ENCODE assay signal across 9 cellular contexts in the genomic region with DNA sequence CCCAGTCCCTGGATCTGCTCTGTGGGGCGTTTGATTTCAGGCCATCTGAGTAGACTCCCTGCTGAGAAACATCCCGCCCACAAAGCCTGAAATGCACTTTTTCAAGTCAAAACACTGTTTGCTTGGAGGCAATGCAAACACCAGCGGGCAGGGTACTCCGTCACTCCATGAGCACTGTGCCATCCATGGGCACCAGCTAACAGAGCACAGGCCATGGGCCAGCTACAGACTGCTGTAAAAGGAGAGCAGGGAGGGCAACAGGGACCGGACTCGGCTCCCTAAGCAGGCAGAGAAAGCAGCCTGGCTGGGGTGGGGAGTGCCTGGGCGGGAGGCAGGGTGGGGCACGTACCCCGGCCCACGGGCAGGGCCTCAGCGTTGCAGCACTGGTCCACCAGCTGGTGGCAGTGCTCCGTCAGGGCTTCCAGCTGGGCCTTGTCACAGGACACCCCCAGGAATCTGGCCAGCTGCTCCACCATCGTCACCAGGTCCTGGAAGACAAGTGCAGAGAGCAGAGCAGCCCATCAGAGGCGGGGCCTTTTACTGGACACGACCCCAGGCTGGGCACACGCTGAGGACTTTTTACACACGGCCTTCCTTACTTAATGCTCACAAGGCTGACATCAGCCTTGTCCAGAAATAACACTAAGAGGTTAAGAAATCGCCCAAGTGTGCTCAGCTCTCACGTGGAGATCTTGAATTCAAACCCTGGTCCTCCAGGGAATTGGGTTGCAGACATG. TPM values are rescaled to one million over a fixed set of nuclear protein-coding genes. Genes with fewer than 3 reads are reported as not detected.
A peak's percentile ranks its signal among the peaks of the same experiment; 100 is the strongest.
DNase-seq lines count a peak whose midpoint lies in the region; ATAC-seq and TF ChIP-seq lines count a peak whose summit lies in the region.
"Had no signal": no experiment of that assay in that cellular context is flagged by ENCODE, and none has a peak within 500 bp of the region (broad histone marks: within the 10 kb centered on the region; RNA-seq: fewer than 3 reads in every experiment).

No MANE protein-coding gene starts in this region.

- H4K91ac ChIP-seq in mesenchymal stem cell (ENCODE audit: low read length) = no peak overlapping the region

- H3K27me3 ChIP-seq in A673 (replicated peaks; ENCODE audit: insufficient read depth, low read depth, low read length, poor library complexity) = no peaks in the 10 kb centered on the region
- peaks cover 0 to 32% (median 0%) of the 10 kb centered on the region in 4 donors for H3K27me3 ChIP-seq in esophagus muscularis mucosa
- peaks cover 5 to 10% of the 10 kb centered on the region in 2 experiments for H3K27me3 ChIP-seq in mesenchymal stem cell (ENCODE audit: control insufficient read depth in 1 of 2, insufficient read depth in 1 of 2, low read length in 2 of 2)

- H3K27me3 Mint-ChIP-seq in activated T-helper 17 cell treated with anti-CD3 and anti-CD28 coated beads, Interleukin-2, amount 50 U/mL, for 72 hours = peaks cover 16% of the 10 kb centered on the region

- intact Hi-C loops in A673 (cut with micrococcal nuclease; ENCODE audit: unreplicated experiment) = no loop called here
- intact Hi-C loops in esophagus muscularis mucosa (cut with DNase I) = loop anchor here (10.0 kb wide), 1 partner anchor 444 kb away; no protein-coding TSS in a partner anchor

- 47% methylated on average over 9 of the region's 19 CpGs for WGBS in esophagus muscularis mucosa
- 73% methylated on average over 19 of the region's 19 CpGs for WGBS in mesenchymal stem cell

- H3K27ac Mint-ChIP-seq in activated T-helper 17 cell treated with anti-CD3 and anti-CD28 coated beads, Interleukin-2, amount 50 U/mL, for 72 hours = no peak overlapping the region

- peak overlapping the region; percentile 72 for H3K9ac ChIP-seq in mesenchymal stem cell (ENCODE audit: low read length)

- H3K79me1 ChIP-seq in mesenchymal stem cell (replicated peaks; ENCODE audit: low read length, poor library complexity, severe bottlenecking) = no peaks in the 10 kb centered on the region

- H3K36me3 ChIP-seq in A673 (ENCODE audit: insufficient read depth, low read length, poor library complexity, severe bottlenecking) = no peaks in the 10 kb centered on the region
- no peaks in the 10 kb centered on the region for H3K36me3 ChIP-seq in esophagus muscularis mucosa
- peaks cover 0 to 2% of the 10 kb centered on the region in 2 experiments for H3K36me3 ChIP-seq in mesenchymal stem cell (ENCODE audit: control insufficient read depth in 1 of 2, insufficient read depth in 2 of 2, low read depth in 1 of 2, low read length in 2 of 2)

- no peaks in the 10 kb centered on the region for H3K4me1 ChIP-seq in A673 (ENCODE audit: insufficient read depth, low read length, poor library complexity, severe bottlenecking)
- H3K4me1 ChIP-seq in esophagus muscularis mucosa = peaks cover 17 to 40% (median 27%) of the 10 kb centered on the region in 4 donors
- peaks cover 34% of the 10 kb centered on the region for H3K4me1 ChIP-seq in mesenchymal stem cell (ENCODE audit: control insufficient read depth, insufficient read depth, low read depth, low read length)

- no peaks in the 10 kb centered on the region for H3K36me3 Mint-ChIP-seq in activated T-helper 17 cell treated with anti-CD3 and anti-CD28 coated beads, Interleukin-2, amount 50 U/mL, for 72 hours (ENCODE audit: low read depth)

- ATAC-seq in activated T-helper 17 cell treated with anti-CD3 and anti-CD28 coated beads, Interleukin-2, amount 50 U/mL, for 72 hours (replicated peaks) = no peak

- POLR2A ChIA-PET in A673 (lab: Charles Lee; ENCODE audit: low non-redundant PET) = no interaction called here

- H2BK120ac ChIP-seq in mesenchymal stem cell (ENCODE audit: low read depth, low read length) = no peak overlapping the region

- no peak overlapping the region for H2BK12ac ChIP-seq in mesenchymal stem cell (ENCODE audit: low read length in 2 of 2)

- H2BK5ac ChIP-seq in mesenchymal stem cell (ENCODE audit: low read depth, low read length, poor library complexity, severe bottlenecking) = no peak overlapping the region

- H3K4me3 ChIP-seq in A673 (ENCODE audit: low read depth, low read length, poor library complexity, severe bottlenecking) (no peak overlapping the region), LNCaP clone FGC (ENCODE audit: low read depth, low read length) (no peak overlapping the region), esophagus muscularis mucosa (no peak overlapping the region), mesenchymal stem cell (ENCODE audit: insufficient read depth in 1 of 2, low read depth in 1 of 2, low read length in 2 of 2) (peak overlapping the region in 1 of 2 experiments; percentile 55)

- H3K14ac ChIP-seq in mesenchymal stem cell (ENCODE audit: low read length in 2 of 2) = no peak overlapping the region

- H3K4me2 ChIP-seq in mesenchymal stem cell (ENCODE audit: low read length, poor library complexity, severe bottlenecking) = no peak overlapping the region

- H2AFZ ChIP-seq in mesenchymal stem cell (ENCODE audit: low read depth, low read length) = no peak overlapping the region

- H3K27ac ChIP-seq in A673 (ENCODE audit: low read depth, low read length, poor library complexity, severe bottlenecking) (no peak overlapping the region), esophagus muscularis mucosa (replicated peaks in 1 of 4) (peak overlapping the region; percentile 9 to 72 (median 51)), mesenchymal stem cell (ENCODE audit: low read length, poor library complexity, severe bottlenecking) (no peak overlapping the region)

- peak; percentile 23; the same call in 1 of the 2 replicates for TF ChIP-seq CTCF in A673 (conservative IDR thresholded peaks at IDR 0.05; ENCODE audit: low read depth, low read length)
- TF ChIP-seq CTCF in LNCaP clone FGC (IDR thresholded peaks at IDR 0.05; ENCODE audit: control insufficient read depth, extremely low read depth, insufficient read depth) = 0 out of 2 replicates have a peak, but pooled peaks have one; percentile 7
- no peak for TF ChIP-seq CTCF in esophagus muscularis mucosa (IDR thresholded peaks at IDR 0.05)

- TF ChIP-seq EP300 in esophagus muscularis mucosa (IDR thresholded peaks at IDR 0.05) = no peak

- no peak overlapping the region for H2BK15ac ChIP-seq in mesenchymal stem cell (ENCODE audit: low read depth, poor library complexity, severe bottlenecking)

- TF ChIP-seq POLR2A in esophagus muscularis mucosa (IDR thresholded peaks at IDR 0.05; ENCODE audit: low read depth) = no peak

- H3K9me3 ChIP-seq in A673 (ENCODE audit: low read depth, low read length, poor library complexity, severe bottlenecking) (no peaks in the 10 kb centered on the region), esophagus muscularis mucosa (no peaks in the 10 kb centered on the region), mesenchymal stem cell (ENCODE audit: control insufficient read depth, low read length) (no peaks in the 10 kb centered on the region)

- no peak overlapping the region for H3K4me3 Mint-ChIP-seq in activated T-helper 17 cell treated with anti-CD3 and anti-CD28 coated beads, Interleukin-2, amount 50 U/mL, for 72 hours

- CTCF ChIA-PET in A673 (lab: Charles Lee) = no interaction called here

- no peak overlapping the region for H2AK5ac ChIP-seq in mesenchymal stem cell (ENCODE audit: low read length, severe bottlenecking)

- H3K18ac ChIP-seq in mesenchymal stem cell (ENCODE audit: low read depth in 1 of 2, low read length in 2 of 2) = no peak overlapping the region

- no peak overlapping the region for H4K8ac ChIP-seq in mesenchymal stem cell (ENCODE audit: low read length)

- H3K23ac ChIP-seq in mesenchymal stem cell (ENCODE audit: low read length in 2 of 2) = no peak overlapping the region

- no peaks in the 10 kb centered on the region for H3K4me1 Mint-ChIP-seq in activated T-helper 17 cell treated with anti-CD3 and anti-CD28 coated beads, Interleukin-2, amount 50 U/mL, for 72 hours

- no peaks in the 10 kb centered on the region for H3K9me3 Mint-ChIP-seq in activated T-helper 17 cell treated with anti-CD3 and anti-CD28 coated beads, Interleukin-2, amount 50 U/mL, for 72 hours

- DNase-seq in A673 (ENCODE audit: low spot score) (peak; percentile 18), LNCaP clone FGC (ENCODE audit: low read depth) (no peak), esophagus muscularis mucosa (ENCODE audit: extremely low spot score) (peak; percentile 95), mesenchymal stem cell (peak; percentile 18), CD1c-positive myeloid dendritic cell (ENCODE audit: extremely low spot score) (no peak), SKM-1 treated with dmso at 0.1 percent for 144 hours (lab: John Stamatoyannopoulos, UW; ENCODE audit: unreplicated experiment) (no peak), NCI-H2107 (lab: John Stamatoyannopoulos, UW) (no peak)
- DNase-seq: stimulated activated CD4-positive, alpha-beta T cell treated with anti-CD3 and anti-CD28 coated beads, Interleukin-4, amount 100 ng/mL, for 4 hours had no signal

- BruUV-seq in A673 (replicated peaks; lab: Mats Ljungman, UMichigan) = no TSS peak

- H3K4ac ChIP-seq in mesenchymal stem cell (ENCODE audit: low read depth in 1 of 2, low read length in 2 of 2) = no peak overlapping the region

RNA-seq across cellular contexts. Expression of a gene that starts 16.8 kb away (rescaled TPM):
- total RNA-seq in A673 (2021) (0.41 and 0.59 TPM in 2 replicates), esophagus muscularis mucosa (1 to 10 TPM; 1.2 to 4.0 (median 3.0) TPM)
- 0.51 TPM for polyA plus RNA-seq in mesenchymal stem cell (2013, experiment 1 of 2)
- 0.29 TPM for polyA plus RNA-seq in mesenchymal stem cell (2013, experiment 2 of 2)
- under 1 TPM in 1 of 2 donors, not detected in 1; 0.09 TPM for total RNA-seq in activated T-helper 17 cell treated with anti-CD3 and anti-CD28 coated beads, Interleukin-2, amount 50 U/mL, for 72 hours

RNA-seq across cellular contexts. Expression of a gene that starts 33.4 kb away (rescaled TPM):
- total RNA-seq in A673 (2021) (0.15 and 0.33 TPM in 2 replicates), esophagus muscularis mucosa (1 to 10 TPM; 1.0 to 1.3 (median 1.3) TPM)
- polyA plus RNA-seq in mesenchymal stem cell (2013, experiment 1 of 2) = 0.04 TPM
- polyA plus RNA-seq in mesenchymal stem cell (2013, experiment 2 of 2) = 0.04 TPM
- total RNA-seq in activated T-helper 17 cell treated with anti-CD3 and anti-CD28 coated beads, Interleukin-2, amount 50 U/mL, for 72 hours = under 1 TPM in 1 of 2 donors, not detected in 1; 0.11 TPM

Comparison
In these comparisons a context has a peak if more than half of its experiments do, and no peak if none do; other contexts are left out.
1. DNase-seq: peak in A673 (single experiment), esophagus muscularis mucosa (single experiment) and mesenchymal stem cell (single experiment); none in LNCaP clone FGC (single experiment), CD1c-positive myeloid dendritic cell (single experiment), SKM-1 treated with dmso at 0.1 percent for 144 hours (single experiment) and NCI-H2107 (single experiment).
2. H3K27ac ChIP-seq: peak in esophagus muscularis mucosa (4 of 4); none in A673 (single experiment) and mesenchymal stem cell (single experiment).
3. CTCF ChIP-seq: peak in A673 (single experiment) and LNCaP clone FGC (single experiment); none in esophagus muscularis mucosa (0 of 3).